20 cellular contexts compared by ENCODE assay signal in the genomic region with DNA sequence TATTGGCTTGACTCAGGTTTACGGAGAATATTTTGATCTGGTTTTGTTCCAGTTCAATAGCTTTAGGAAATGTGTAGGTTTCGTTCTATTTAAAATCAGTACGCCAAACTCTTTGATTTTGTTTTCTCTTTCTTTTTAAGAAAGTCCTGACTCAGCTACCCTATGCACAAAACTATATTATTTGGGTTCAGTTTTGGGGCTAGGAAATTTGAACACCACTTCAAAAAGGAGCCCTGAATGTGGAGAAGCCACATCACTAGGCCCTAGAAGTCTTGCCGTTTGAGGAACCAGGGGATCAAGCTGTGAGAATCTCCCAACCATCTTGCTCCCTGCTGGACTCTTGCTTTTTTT.
A peak's percentile ranks its signal among the peaks of the same experiment; 100 is the strongest.
DNase-seq lines count a peak whose midpoint lies in the region; ATAC-seq, FAIRE-seq and TF ChIP-seq lines count a peak whose summit lies in the region.
"Had no signal": no experiment of that assay in that cellular context is flagged by ENCODE, and none has a peak within 500 bp of the region (broad histone marks: within the 10 kb centered on the region; RNA-seq: fewer than 3 reads in every experiment).

No MANE protein-coding gene starts in this region.

- peak; percentile 27 for ATAC-seq in HG03354 (IDR thresholded peaks at IDR 0.05; ENCODE audit: poor library complexity, severe bottlenecking, unreplicated experiment)
- peak; percentile 61 for ATAC-seq in activated T-helper 17 cell treated with anti-CD3 and anti-CD28 coated beads, Interleukin-2, amount 50 U/mL, for 72 hours (replicated peaks)
- ATAC-seq in HG03469 (IDR thresholded peaks at IDR 0.05; ENCODE audit: unreplicated experiment): no peak

- DNase-seq in anterior cingulate cortex (lab: John Stamatoyannopoulos, UW) (no peak), D721Med (ENCODE audit: insufficient read length, low spot score) (no peak), midbrain (lab: John Stamatoyannopoulos, UW) (no peak)
- DNase-seq: dorsolateral prefrontal cortex, erythroblast, GDM1, KBM-7, NCI-H2029, NCI-H446, Right ventricle myocardium superior had no signal

- peaks cover 16% of the 10 kb centered on the region; the same call in 1 of the 2 replicates for H3K9me3 ChIP-seq in BLaER1
- H3K9me3 ChIP-seq: prostate gland had no signal

- no peaks in the 10 kb centered on the region for H3K36me3 Mint-ChIP-seq in activated T-helper 17 cell treated with anti-CD3 and anti-CD28 coated beads, Interleukin-2, amount 50 U/mL, for 72 hours (ENCODE audit: low read depth)

- peaks cover 26% of the 10 kb centered on the region for H3K4me1 ChIP-seq in BLaER1
- H3K4me1 ChIP-seq: prostate gland had no signal

- peak overlapping the region; percentile 63 for H3K4me2 ChIP-seq in BLaER1

- H3K4me3 ChIP-seq in BLaER1: no peak overlapping the region
- H3K4me3 ChIP-seq in GM08714 (ENCODE audit: low read length): peak overlapping the region; percentile 50; the same call in 1 of the 2 replicates
- H3K4me3 ChIP-seq: dorsolateral prefrontal cortex, prostate gland, skin epidermis had no signal

- peaks cover 5% of the 10 kb centered on the region for H3K9me3 Mint-ChIP-seq in activated T-helper 17 cell treated with anti-CD3 and anti-CD28 coated beads, Interleukin-2, amount 50 U/mL, for 72 hours

- H3K27me3 ChIP-seq in BLaER1: no peaks in the 10 kb centered on the region
- H3K27me3 ChIP-seq: dorsolateral prefrontal cortex had no signal

- H3K9ac ChIP-seq in BLaER1: no peak overlapping the region

- peak overlapping the region; percentile 88 for H3K27ac Mint-ChIP-seq in activated T-helper 17 cell treated with anti-CD3 and anti-CD28 coated beads, Interleukin-2, amount 50 U/mL, for 72 hours

- no peaks in the 10 kb centered on the region for H3K27me3 Mint-ChIP-seq in activated T-helper 17 cell treated with anti-CD3 and anti-CD28 coated beads, Interleukin-2, amount 50 U/mL, for 72 hours

- H3K36me3 ChIP-seq in BLaER1: no peaks in the 10 kb centered on the region
- H3K36me3 ChIP-seq: prostate gland had no signal

- H4K20me1 ChIP-seq in BLaER1: no peaks in the 10 kb centered on the region

- TF ChIP-seq CTCF in D721Med (IDR thresholded peaks at IDR 0.05; ENCODE audit: insufficient read depth, missing control alignments): no peak

- H3K4me1 Mint-ChIP-seq in activated T-helper 17 cell treated with anti-CD3 and anti-CD28 coated beads, Interleukin-2, amount 50 U/mL, for 72 hours: peaks cover 22% of the 10 kb centered on the region

- H3K27ac ChIP-seq in BLaER1: no peak overlapping the region
- H3K27ac ChIP-seq: dorsolateral prefrontal cortex, prostate gland, skin epidermis, VCaP had no signal

- no peak for FAIRE-seq in D721Med (lab: Jason Lieb, UNC)
- FAIRE-seq: frontal cortex, H1 had no signal

- peak overlapping the region; percentile 72 for H3K4me3 Mint-ChIP-seq in activated T-helper 17 cell treated with anti-CD3 and anti-CD28 coated beads, Interleukin-2, amount 50 U/mL, for 72 hours
